ENCODE assay signal across 8 cellular contexts in genomic region chr4:181656748-181657147, GRCh38.
"Had no signal": no experiment of that assay in that cellular context is flagged by ENCODE, and none has a peak within 500 bp of the region (broad histone marks: within the 10 kb centered on the region; RNA-seq: fewer than 3 reads in every experiment).

No MANE protein-coding gene starts in this region.

- H3K4me2 ChIP-seq: KMS-11 had no signal

- H3K27ac Mint-ChIP-seq: IgD-negative memory B cell had no signal

- H3K27ac ChIP-seq: HL-60, KMS-11 had no signal

- H3K9ac ChIP-seq: KMS-11 had no signal

- H3K4me3 ChIP-seq: K562 had no signal

- ATAC-seq: K562 had no signal

- H3K4me3 Mint-ChIP-seq: IgD-negative memory B cell had no signal

- DNase-seq: IMR-90, KBM-7, KG1 had no signal

- H3K4me1 Mint-ChIP-seq: IgD-negative memory B cell had no signal

- FAIRE-seq: HTR-8/SVneo, K562 had no signal

- H3K36me3 Mint-ChIP-seq: IgD-negative memory B cell had no signal
